Comparison of ENCODE assay signal across 3 cellular contexts in genomic region chr2:194214192-194214591, GRCh38.
"Had no signal": no experiment of that assay in that cellular context is flagged by ENCODE, and none has a peak within 500 bp of the region (broad histone marks: within the 10 kb centered on the region; RNA-seq: fewer than 3 reads in every experiment).

No MANE protein-coding gene starts in this region.

- H3K4me3 ChIP-seq: GM12878 had no signal

- DNase-seq: GDM1, GF-D8 had no signal

- ATAC-seq: GM12878 had no signal
